In the genomic region with DNA sequence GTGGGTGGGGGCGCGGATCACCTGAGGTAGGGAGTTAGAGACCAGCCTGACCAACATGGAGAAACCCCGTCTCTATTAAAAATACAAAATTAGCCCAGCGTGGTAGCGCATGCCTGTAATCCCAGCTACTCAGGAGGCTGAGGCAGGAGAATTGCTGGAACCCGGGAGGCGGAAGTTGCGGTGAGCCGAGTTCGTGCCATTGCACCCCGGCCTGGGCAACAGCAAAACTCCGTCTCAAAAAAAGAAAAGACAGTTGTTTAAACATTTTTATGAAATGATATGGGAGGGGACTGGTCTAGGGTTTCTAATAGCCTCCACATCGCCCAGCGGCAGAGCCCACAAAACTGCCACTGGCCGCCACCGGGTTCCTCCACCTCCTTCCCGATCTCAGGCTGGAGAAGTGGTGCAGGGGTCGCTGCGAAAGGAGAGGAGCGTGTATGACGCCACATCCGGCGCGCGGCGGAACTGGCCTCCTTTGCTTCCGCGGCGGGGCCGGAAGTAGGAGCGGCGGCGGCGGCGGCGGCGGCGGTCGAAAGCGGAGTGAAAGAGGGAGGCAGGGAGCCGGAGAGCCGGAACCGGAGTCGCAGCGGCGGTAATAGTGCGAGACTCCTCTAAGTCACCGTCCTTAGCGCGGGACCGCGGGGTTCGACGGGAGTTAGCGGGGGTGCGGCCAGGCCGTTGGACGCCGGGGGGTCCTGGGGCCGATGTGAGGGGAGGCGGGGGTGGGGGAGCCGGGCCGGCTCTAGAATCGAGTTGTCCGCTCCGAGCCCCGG, we compare ENCODE assay signal across 1 cellular context.
TF ChIP-seq lines count a peak whose summit lies in the region.

Gene PPP4C, plus strand, starts transcription at position 492 of the 773 bp plus-strand sequence. CDS start 384 bp downstream, outside the sequence.

TF ChIP-seq in HepG2, 621 proteins besides CTCF, POLR2A, EP300 and RAD21 (continued from another document and continues in another):
- TF ChIP-seq ZHX1 (CRISPR knock-in tag; IDR thresholded peaks at IDR 0.05; ENCODE audit: low read depth), result no peak
- peak; percentile 68; the same call in 1 of the 2 replicates for TF ChIP-seq ZBTB20 (CRISPR knock-in tag; IDR thresholded peaks at IDR 0.05; ENCODE audit: borderline replicate concordance, low read depth)
- 0 out of 2 replicates have a peak, but pooled peaks have one; percentile 20 for TF ChIP-seq NFYB (CRISPR knock-in tag; IDR thresholded peaks at IDR 0.05)
- TF ChIP-seq, protein P1, sequence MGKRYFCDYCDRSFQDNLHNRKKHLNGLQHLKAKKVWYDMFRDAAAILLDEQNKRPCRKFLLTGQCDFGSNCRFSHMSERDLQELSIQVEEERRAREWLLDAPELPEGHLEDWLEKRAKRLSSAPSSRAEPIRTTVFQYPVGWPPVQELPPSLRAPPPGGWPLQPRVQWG (CRISPR knock-in tag; IDR thresholded peaks at IDR 0.05; ENCODE audit: borderline replicate concordance, low read depth), result 0 out of 2 replicates have a peak, but pooled peaks have one; percentile 55
- TF ChIP-seq MNT (IDR thresholded peaks at IDR 0.05), result no peak
- TF ChIP-seq ZFP36L1 (CRISPR knock-in tag; IDR thresholded peaks at IDR 0.05), result no peak
- TF ChIP-seq HIVEP1 (CRISPR knock-in tag; IDR thresholded peaks at IDR 0.05), result peak; percentile 50; the same call in 1 of the 2 replicates
- TF ChIP-seq ZNF34 (CRISPR knock-in tag; IDR thresholded peaks at IDR 0.05; ENCODE audit: borderline replicate concordance), result no peak; the same call in 1 of the 2 replicates
- TF ChIP-seq ZNF761 (CRISPR knock-in tag; conservative IDR thresholded peaks at IDR 0.05), result no peak
- TF ChIP-seq ZNF414 (CRISPR knock-in tag; IDR thresholded peaks at IDR 0.05), result 0 out of 2 replicates have a peak, but pooled peaks have one; percentile 26
- TF ChIP-seq RFXANK (CRISPR knock-in tag; IDR thresholded peaks at IDR 0.05), result no peak; the same call in 1 of the 2 replicates
- no peak for TF ChIP-seq ZZZ3 (CRISPR knock-in tag; IDR thresholded peaks at IDR 0.05; ENCODE audit: borderline replicate concordance)
- TF ChIP-seq MIXL1 (CRISPR knock-in tag; IDR thresholded peaks at IDR 0.05), result peak; percentile 25
- TF ChIP-seq ARNT (IDR thresholded peaks at IDR 0.05), result no peak
- TF ChIP-seq ZC3H4 (CRISPR knock-in tag; IDR thresholded peaks at IDR 0.05; ENCODE audit: borderline replicate concordance), result no peak
- TF ChIP-seq TSC22D2 (CRISPR knock-in tag; IDR thresholded peaks at IDR 0.05; ENCODE audit: borderline replicate concordance), result peak; percentile 14; the same call in 1 of the 2 replicates
- no peak for TF ChIP-seq JARID2 (CRISPR knock-in tag; IDR thresholded peaks at IDR 0.05; ENCODE audit: insufficient replicate concordance)
- no peak for TF ChIP-seq SP1 (IDR thresholded peaks at IDR 0.05)
- no peak for TF ChIP-seq SP1 (CRISPR knock-in tag; IDR thresholded peaks at IDR 0.05)
- no peak for TF ChIP-seq REST (IDR thresholded peaks at IDR 0.05; ENCODE audit: borderline replicate concordance in 1 of 2, low read depth in 1 of 2, low read length in 2 of 2)
- no peak for TF ChIP-seq ZNF678 (CRISPR knock-in tag; IDR thresholded peaks at IDR 0.05)
- no peak for TF ChIP-seq THYN1 (CRISPR knock-in tag; IDR thresholded peaks at IDR 0.05; ENCODE audit: borderline replicate concordance, low read depth)
- no peak; the same call in 1 of the 2 replicates for TF ChIP-seq ZNF580 (CRISPR knock-in tag; IDR thresholded peaks at IDR 0.05; ENCODE audit: borderline replicate concordance, low read depth)
- peak; percentile 69 for TF ChIP-seq DRAP1 (CRISPR knock-in tag; IDR thresholded peaks at IDR 0.05)
- no peak for TF ChIP-seq HDAC6 (IDR thresholded peaks at IDR 0.05; ENCODE audit: low read depth, low read length)
- TF ChIP-seq, protein P2, sequence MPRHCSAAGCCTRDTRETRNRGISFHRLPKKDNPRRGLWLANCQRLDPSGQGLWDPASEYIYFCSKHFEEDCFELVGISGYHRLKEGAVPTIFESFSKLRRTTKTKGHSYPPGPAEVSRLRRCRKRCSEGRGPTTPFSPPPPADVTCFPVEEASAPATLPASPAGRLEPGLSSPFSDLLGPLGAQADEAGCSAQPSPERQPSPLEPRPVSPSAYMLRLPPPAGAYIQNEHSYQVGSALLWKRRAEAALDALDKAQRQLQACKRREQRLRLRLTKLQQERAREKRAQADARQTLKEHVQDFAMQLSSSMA (CRISPR knock-in tag; IDR thresholded peaks at IDR 0.05), result no peak
- TF ChIP-seq ATF2 (CRISPR knock-in tag; IDR thresholded peaks at IDR 0.05), result no peak; the same call in 1 of the 2 replicates
- peak; percentile 7; the same call in 1 of the 2 replicates for TF ChIP-seq STAG1 (CRISPR knock-in tag; IDR thresholded peaks at IDR 0.05)
- TF ChIP-seq ZBTB46 (CRISPR knock-in tag; IDR thresholded peaks at IDR 0.05; ENCODE audit: borderline replicate concordance), result no peak
- no peak for TF ChIP-seq MYNN (CRISPR knock-in tag; IDR thresholded peaks at IDR 0.05; ENCODE audit: low read depth)
- TF ChIP-seq TBL1XR1 (IDR thresholded peaks at IDR 0.05; ENCODE audit: borderline replicate concordance, low read length, partially characterized antibody), result no peak
- TF ChIP-seq, protein P3, sequence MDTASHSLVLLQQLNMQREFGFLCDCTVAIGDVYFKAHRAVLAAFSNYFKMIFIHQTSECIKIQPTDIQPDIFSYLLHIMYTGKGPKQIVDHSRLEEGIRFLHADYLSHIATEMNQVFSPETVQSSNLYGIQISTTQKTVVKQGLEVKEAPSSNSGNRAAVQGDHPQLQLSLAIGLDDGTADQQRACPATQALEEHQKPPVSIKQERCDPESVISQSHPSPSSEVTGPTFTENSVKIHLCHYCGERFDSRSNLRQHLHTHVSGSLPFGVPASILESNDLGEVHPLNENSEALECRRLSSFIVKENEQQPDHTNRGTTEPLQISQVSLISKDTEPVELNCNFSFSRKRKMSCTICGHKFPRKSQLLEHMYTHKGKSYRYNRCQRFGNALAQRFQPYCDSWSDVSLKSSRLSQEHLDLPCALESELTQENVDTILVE (CRISPR knock-in tag; IDR thresholded peaks at IDR 0.05), result no peak; the same call in 1 of the 2 replicates
- TF ChIP-seq KDM3A (CRISPR knock-in tag; IDR thresholded peaks at IDR 0.05; ENCODE audit: low read depth), result no peak
- no peak for TF ChIP-seq MTA1 (CRISPR knock-in tag; IDR thresholded peaks at IDR 0.05; ENCODE audit: borderline replicate concordance)
- 0 out of 2 replicates have a peak, but pooled peaks have one; percentile 50 for TF ChIP-seq HNRNPL (IDR thresholded peaks at IDR 0.05; ENCODE audit: low read depth, low read length)
- TF ChIP-seq KLF16 (CRISPR knock-in tag; IDR thresholded peaks at IDR 0.05), result peak in 1 of 2 experiments; percentile 55; a peak in 1 of 4 replicates
- TF ChIP-seq ZSCAN31 (CRISPR knock-in tag; IDR thresholded peaks at IDR 0.05; ENCODE audit: low read depth), result peak; percentile 85
- TF ChIP-seq, protein P4, sequence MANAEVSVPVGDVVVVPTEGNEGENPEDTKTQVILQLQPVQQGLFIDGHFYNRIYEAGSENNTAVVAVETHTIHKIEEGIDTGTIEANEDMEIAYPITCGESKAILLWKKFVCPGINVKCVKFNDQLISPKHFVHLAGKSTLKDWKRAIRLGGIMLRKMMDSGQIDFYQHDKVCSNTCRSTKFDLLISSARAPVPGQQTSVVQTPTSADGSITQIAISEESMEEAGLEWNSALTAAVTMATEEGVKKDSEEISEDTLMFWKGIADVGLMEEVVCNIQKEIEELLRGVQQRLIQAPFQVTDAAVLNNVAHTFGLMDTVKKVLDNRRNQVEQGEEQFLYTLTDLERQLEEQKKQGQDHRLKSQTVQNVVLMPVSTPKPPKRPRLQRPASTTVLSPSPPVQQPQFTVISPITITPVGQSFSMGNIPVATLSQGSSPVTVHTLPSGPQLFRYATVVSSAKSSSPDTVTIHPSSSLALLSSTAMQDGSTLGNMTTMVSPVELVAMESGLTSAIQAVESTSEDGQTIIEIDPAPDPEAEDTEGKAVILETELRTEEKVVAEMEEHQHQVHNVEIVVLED (CRISPR knock-in tag; IDR thresholded peaks at IDR 0.05; ENCODE audit: borderline replicate concordance), result peak; percentile 86
- TF ChIP-seq ZNF605 (CRISPR knock-in tag; IDR thresholded peaks at IDR 0.05), result no peak; the same call in 1 of the 2 replicates
